ENCODE assay signal across 17 cellular contexts in the genomic region with DNA sequence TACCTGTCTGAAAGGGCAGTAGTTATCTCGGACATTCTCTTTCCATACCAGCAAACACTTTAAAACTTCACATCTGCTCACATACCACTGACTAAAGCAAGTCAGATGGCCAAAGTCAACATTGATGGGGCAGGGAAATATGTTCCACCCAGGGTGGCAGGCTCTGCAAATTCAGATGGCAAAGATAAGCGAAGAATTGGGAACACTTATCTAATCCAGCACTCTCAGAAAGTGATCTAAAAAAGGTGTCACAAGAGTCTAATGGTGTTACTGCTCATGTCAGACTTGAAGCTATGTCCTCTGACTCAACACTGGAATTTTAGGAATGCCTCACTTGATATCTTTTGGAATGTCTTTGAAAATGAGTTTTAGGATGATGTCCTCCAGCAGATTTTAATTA.
DNase-seq lines count a peak whose midpoint lies in the region; ATAC-seq and TF ChIP-seq lines count a peak whose summit lies in the region.
"Had no signal": no experiment of that assay in that cellular context is flagged by ENCODE, and none has a peak within 500 bp of the region (broad histone marks: within the 10 kb centered on the region; RNA-seq: fewer than 3 reads in every experiment).

No MANE protein-coding gene starts in this region.

- H3K27ac Mint-ChIP-seq in CD14-positive monocyte, result no peak overlapping the region
- H3K27ac Mint-ChIP-seq: CD8-positive, alpha-beta T cell had no signal

- peak; percentile 2 for DNase-seq in AG04449 (ENCODE audit: low read depth, low spot score)
- peak; percentile 96 for DNase-seq in HS-27A (ENCODE audit: low read depth)
- DNase-seq in astrocyte of the hippocampus (ENCODE audit: low read depth, low spot score), result peak; percentile 21
- DNase-seq in lower lobe of right lung, result no peak
- DNase-seq in NOMO-1 (lab: John Stamatoyannopoulos, UW; ENCODE audit: unreplicated experiment in 2 of 2), result no peak
- no peak for DNase-seq in CD14-positive monocyte (ENCODE audit: low spot score)
- no peak for DNase-seq in NK-92 (lab: John Stamatoyannopoulos, UW; ENCODE audit: unreplicated experiment)
- DNase-seq in activated T-cell treated with anti-CD3 and anti-CD28 coated beads, Interleukin-2, amount 50 U/mL, for 1 hour, result no peak
- DNase-seq: BE2C; CD8-positive, alpha-beta T cell; Karpas-422; NCI-H1105 treated with DMSO at 0.1 percent for 48 hours; NCI-H1930; NCI-H2171; NCI-H82; RPMI8226 had no signal

- no peaks in the 10 kb centered on the region for H3K27me3 Mint-ChIP-seq in CD14-positive monocyte (ENCODE audit: low read depth in 3 of 3)

- no peaks in the 10 kb centered on the region for H3K36me3 Mint-ChIP-seq in CD14-positive monocyte
- H3K36me3 Mint-ChIP-seq: CD8-positive, alpha-beta T cell had no signal

- no peak for TF ChIP-seq CTCF in AG04449 (IDR thresholded peaks at IDR 0.05; ENCODE audit: insufficient read depth, low read length, missing control alignments)
- no peak for TF ChIP-seq CTCF in lower lobe of right lung (IDR thresholded peaks at IDR 0.05)
- TF ChIP-seq CTCF in CD14-positive monocyte (IDR thresholded peaks at IDR 0.05), result no peak

- H3K9me3 Mint-ChIP-seq in CD14-positive monocyte, result peaks cover 3 to 7% (median 4%) of the 10 kb centered on the region in 7 donors
- H3K9me3 Mint-ChIP-seq: CD8-positive, alpha-beta T cell had no signal

- POLR2A ChIA-PET in AG04449 (lab: Yijun Ruan, JAX), result no interaction called here

- no peaks in the 10 kb centered on the region for H3K36me3 ChIP-seq in lower lobe of right lung
- H3K36me3 ChIP-seq: BE2C had no signal

- no peaks in the 10 kb centered on the region for H3K9me3 ChIP-seq in lower lobe of right lung
- H3K9me3 ChIP-seq: A549, BE2C had no signal

- H3K27ac ChIP-seq in lower lobe of right lung, result no peak overlapping the region
- H3K27ac ChIP-seq: A549 had no signal

- H3K27me3 ChIP-seq in lower lobe of right lung (ENCODE audit: low read depth), result no peaks in the 10 kb centered on the region
- H3K27me3 ChIP-seq: BE2C had no signal

- no peaks in the 10 kb centered on the region for H3K4me1 ChIP-seq in lower lobe of right lung
- H3K4me1 ChIP-seq: A549, BE2C had no signal

- CTCF ChIA-PET in AG04449 (lab: Yijun Ruan, JAX), result no interaction called here

- H3K4me3 ChIP-seq in AG04449 (ENCODE audit: low read depth, low read length) (no peak overlapping the region), lower lobe of right lung (no peak overlapping the region)
- H3K4me3 ChIP-seq: A549 had no signal

- H3K4me3 Mint-ChIP-seq in CD14-positive monocyte, result no peak overlapping the region
- H3K4me3 Mint-ChIP-seq: CD8-positive, alpha-beta T cell had no signal

- intact Hi-C loops in lower lobe of right lung (cut with DNase I), result no loop called here
- intact Hi-C loops in CD14-positive monocyte (cut with micrococcal nuclease), result no loop called here

- ATAC-seq in lower lobe of right lung, result peak; percentile 55 to 82
- ATAC-seq: A549; CD8-positive, alpha-beta T cell had no signal

- no peaks in the 10 kb centered on the region for H3K4me1 Mint-ChIP-seq in CD14-positive monocyte

Comparison
In these comparisons a context has a peak if more than half of its experiments do, and no peak if none do; other contexts are left out.
1. DNase-seq: peak in AG04449 (single experiment), HS-27A (single experiment) and astrocyte of the hippocampus (single experiment); none in lower lobe of right lung (single experiment), NOMO-1 (0 of 2), CD14-positive monocyte (single experiment), NK-92 (single experiment) and activated T-cell treated with anti-CD3 and anti-CD28 coated beads, Interleukin-2, amount 50 U/mL, for 1 hour (single experiment).